Comparison of ENCODE assay signal across 7 cellular contexts in the genomic region with DNA sequence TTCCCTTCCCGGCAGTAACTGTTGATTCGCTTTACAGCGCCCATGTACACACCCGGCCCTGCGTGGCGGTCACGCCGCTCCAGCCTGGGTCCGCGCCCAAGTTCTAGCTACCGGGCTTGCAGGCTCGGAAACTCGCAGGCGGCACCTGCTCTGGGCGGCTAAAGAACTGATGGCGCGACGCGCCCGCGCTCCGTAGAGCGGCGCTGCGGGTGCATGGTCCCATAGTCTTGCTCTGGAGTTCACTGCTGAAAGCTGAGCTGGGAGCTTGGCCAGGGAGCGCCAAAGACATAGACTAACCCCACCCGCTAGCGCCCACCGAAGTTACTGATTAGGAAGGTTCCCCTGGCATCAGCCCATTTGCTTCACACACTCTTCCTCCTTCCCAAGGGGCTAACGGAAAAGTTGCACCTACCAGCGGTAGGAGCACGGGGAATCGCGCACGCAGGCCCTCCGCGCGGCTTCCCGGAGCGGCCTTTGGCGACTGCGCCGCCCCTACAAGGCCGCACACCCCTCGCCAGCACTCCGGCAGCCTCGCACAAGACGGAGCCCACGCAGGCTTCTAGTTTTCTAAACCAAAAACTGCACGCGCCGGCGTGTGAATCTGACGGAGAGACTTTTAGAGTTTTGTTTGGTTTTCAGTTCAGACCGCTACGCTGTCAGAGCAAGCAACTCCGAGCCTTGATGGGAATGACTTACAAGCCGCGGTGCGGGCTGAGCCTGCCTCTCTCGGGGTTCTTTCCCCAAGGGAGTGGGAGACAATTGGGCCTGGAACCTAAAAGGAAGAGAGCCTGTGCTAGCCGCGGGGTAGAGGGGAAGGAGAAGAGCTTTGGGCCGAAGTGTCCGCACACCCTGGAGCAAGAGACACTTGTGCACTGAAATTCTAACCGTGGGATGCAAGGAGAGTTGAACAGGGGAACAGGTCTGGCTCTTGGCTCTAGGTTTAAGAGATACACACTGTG. TPM values are rescaled to one million over a fixed set of nuclear protein-coding genes. Genes with fewer than 3 reads are reported as not detected.
DNase-seq lines count a peak whose midpoint lies in the region; ATAC-seq and TF ChIP-seq lines count a peak whose summit lies in the region.

No MANE protein-coding gene starts in this region.

- 0 to 1% methylated on average over 65 to 66 of the region's 66 CpGs for WGBS in ectodermal cell, 2 experiments

- DNase-seq in ELR (ENCODE audit: low read depth) (peak; percentile 38), HL-60 (ENCODE audit: low read depth in 1 of 2, low spot score in 1 of 2) (peak in 1 of 2 experiments; percentile 25), SJSA1 (ENCODE audit: low read depth in 1 of 2, low spot score in 2 of 2) (peak in 1 of 2 experiments; percentile 21), memory B cell (ENCODE audit: low spot score in 2 of 2) (no peak), thoracic aorta (ENCODE audit: low spot score) (no peak), AML-193 (lab: John Stamatoyannopoulos, UW) (no peak)

- H3K27ac Mint-ChIP-seq in memory B cell, result peak overlapping the region; percentile 5

- no peak overlapping the region for H3K27ac ChIP-seq in HL-60 (replicated peaks)
- H3K27ac ChIP-seq in SJSA1, result no peak overlapping the region
- peak overlapping the region; percentile 63 for H3K27ac ChIP-seq in ectodermal cell (ENCODE audit: insufficient read depth, low read depth, low read length, poor library complexity, severe bottlenecking)
- no peak overlapping the region for H3K27ac ChIP-seq in thoracic aorta

- H3K36me3 ChIP-seq in SJSA1, result no peaks in the 10 kb centered on the region
- no peaks in the 10 kb centered on the region for H3K36me3 ChIP-seq in ectodermal cell (ENCODE audit: control insufficient read depth, insufficient read depth, low read length)
- no peaks in the 10 kb centered on the region for H3K36me3 ChIP-seq in thoracic aorta

- peaks cover 37% of the 10 kb centered on the region for H3K27me3 Mint-ChIP-seq in memory B cell

- TF ChIP-seq CTCF in HL-60 (IDR thresholded peaks at IDR 0.05; ENCODE audit: insufficient read depth, low read length) (no peak), thoracic aorta (IDR thresholded peaks at IDR 0.05) (no peak)

- peaks cover 23% of the 10 kb centered on the region for H3K4me1 Mint-ChIP-seq in memory B cell

- H3K9me3 Mint-ChIP-seq in memory B cell, result peaks cover 2% of the 10 kb centered on the region

- H3K27me3 ChIP-seq in HL-60 (ENCODE audit: insufficient read depth, poor library complexity, severe bottlenecking) (peaks cover 89% of the 10 kb centered on the region), SJSA1 (replicated peaks) (peaks cover 92% of the 10 kb centered on the region), ectodermal cell (ENCODE audit: control insufficient read depth, insufficient read depth, low read length, poor library complexity, severe bottlenecking) (peaks cover 88% of the 10 kb centered on the region), thoracic aorta (replicated peaks; ENCODE audit: insufficient read depth) (peaks cover 47% of the 10 kb centered on the region)

- H3K4me1 ChIP-seq in SJSA1 (replicated peaks) (peaks cover 41% of the 10 kb centered on the region), ectodermal cell (ENCODE audit: control insufficient read depth, insufficient read depth, low read length) (peaks cover 44% of the 10 kb centered on the region), thoracic aorta (ENCODE audit: control insufficient read depth in 1 of 2, low read depth in 2 of 2) (peaks cover 16 to 35% of the 10 kb centered on the region in 2 donors)

- H3K4me3 Mint-ChIP-seq in memory B cell, result peak overlapping the region; percentile 90

- H3K4me3 ChIP-seq in HL-60 (replicated peaks; ENCODE audit: insufficient read depth, low read length) (peak overlapping the region; percentile 40), SJSA1 (peak overlapping the region; percentile 32), ectodermal cell (ENCODE audit: insufficient read depth, low read depth, low read length) (peak overlapping the region; percentile 53), thoracic aorta (peak overlapping the region; percentile 93)

- peak; percentile 16 for ATAC-seq in memory B cell (ENCODE audit: low read depth)
- ATAC-seq in thoracic aorta (ENCODE audit: insufficient number of reproducible peaks, low FRiP score, low read depth), result peak; percentile 13

- H3K9me3 ChIP-seq in SJSA1 (replicated peaks), result no peaks in the 10 kb centered on the region
- no peaks in the 10 kb centered on the region for H3K9me3 ChIP-seq in ectodermal cell (ENCODE audit: control insufficient read depth, low read length)
- H3K9me3 ChIP-seq in thoracic aorta, result no peaks in the 10 kb centered on the region

- peaks cover 2% of the 10 kb centered on the region for H3K36me3 Mint-ChIP-seq in memory B cell

RNA-seq across cellular contexts. Expression of a gene that starts 1.0 kb away (rescaled TPM):
- total RNA-seq in SJSA1 (2014; rRNA removed; shearing (Covaris generic)), result not detected in 2 replicates
- polyA plus RNA-seq in ectodermal cell (2013, experiment 1 of 4), result 30.1 TPM
- 34.8 TPM for polyA plus RNA-seq in ectodermal cell (2013, experiment 2 of 4)
- 34.7 TPM for polyA plus RNA-seq in ectodermal cell (2013, experiment 3 of 4)
- 38.9 TPM for polyA plus RNA-seq in ectodermal cell (2013, experiment 4 of 4)
- total RNA-seq in thoracic aorta, result not detected

Comparison
In these comparisons a context has a peak if more than half of its experiments do, and no peak if none do; other contexts are left out.
1. H3K4me3 ChIP-seq: peak in every context shown above with its lines; median percentile 93 in thoracic aorta; 53 in ectodermal cell; 40 in HL-60; 32 in SJSA1.